9 cellular contexts compared by ENCODE assay signal in genomic region chr11:123145220-123145619, GRCh38. TPM values are rescaled to one million over a fixed set of nuclear protein-coding genes. Genes with fewer than 3 reads are reported as not detected.
DNase-seq lines count a peak whose midpoint lies in the region; ATAC-seq, FAIRE-seq and TF ChIP-seq lines count a peak whose summit lies in the region.
"Had no signal": no experiment of that assay in that cellular context is flagged by ENCODE, and none has a peak within 500 bp of the region (broad histone marks: within the 10 kb centered on the region; RNA-seq: fewer than 3 reads in every experiment).

No MANE protein-coding gene starts in this region.

- peaks cover 35% of the 10 kb centered on the region for H3F3A ChIP-seq in SK-N-SH (replicated peaks; ENCODE audit: insufficient read depth)

- peak in 1 of 2 experiments; percentile 29; a peak in 1 of 4 replicates for TF ChIP-seq EP300 in SK-N-SH (IDR thresholded peaks at IDR 0.05; ENCODE audit: borderline replicate concordance in 1 of 2, low read depth in 1 of 2, low read length in 1 of 2)

- POLR2A ChIA-PET in SK-N-SH (lab: Yijun Ruan, JAX): interaction anchor here (0.7 to 1.5 kb wide), 7 partner anchors 8 to 95 kb away, joined by 3 to 26 read pairs (median 7); partner anchors contain the start of genes CLMP and HSPA8

- H3K4me3 ChIP-seq in SK-N-SH (ENCODE audit: low read depth in 2 of 2, low read length in 1 of 2): peak overlapping the region; percentile 21 to 49; a peak in 3 of 4 replicates
- H3K4me3 ChIP-seq in heart right ventricle: no peak overlapping the region

- ATAC-seq in heart right ventricle (peak; percentile 50 to 96 (median 67)), HG02981 (IDR thresholded peaks at IDR 0.05; ENCODE audit: unreplicated experiment) (no peak)

- H2AFZ ChIP-seq in SK-N-SH (ENCODE audit: low read depth): 0 out of 2 replicates have a peak overlapping the region, but pooled peaks have one; percentile 69

- peak overlapping the region; percentile 90 for H3K4me2 ChIP-seq in SK-N-SH

- peak; percentile 9 for DNase-seq in NCI-H446 treated with DMSO at 0.1 percent for 48 hours (lab: John Stamatoyannopoulos, UW)
- DNase-seq in NCI-H446 (lab: John Stamatoyannopoulos, UW): no peak
- peak; percentile 66 for DNase-seq in SK-N-SH
- no peak for DNase-seq in heart right ventricle
- DNase-seq in urothelium cell line (ENCODE audit: low spot score): peak; percentile 89
- no peak for DNase-seq in stimulated activated CD4-positive, alpha-beta T cell treated with anti-CD3 and anti-CD28 coated beads, Interleukin-2, amount 100 ng/mL, for 48 hours
- no peak for DNase-seq in activated gamma-delta T cell treated with Interleukin-2 at 50 U/mL for 16 hours

- intact Hi-C loops in heart right ventricle (cut with DNase I): no loop called here

- CTCF ChIA-PET in SK-N-SH (lab: Yijun Ruan, JAX): interaction anchor here (1.2 to 3.4 kb wide), 6 partner anchors 11 to 102 kb away, joined by 3 to 15 read pairs (median 8); partner anchors contain the start of gene CLMP

- 5% methylated on average over 13 of the region's 13 CpGs for WGBS in SK-N-SH (ENCODE audit: low lambda C conversion rate)
- 40 to 49% methylated on average over 12 to 13 of the region's 13 CpGs for WGBS in heart right ventricle, 2 donors

- peak overlapping the region; percentile 87 to 95 for H3K27ac ChIP-seq in SK-N-SH (ENCODE audit: low read depth in 2 of 2, low read length in 1 of 2)
- no peak overlapping the region for H3K27ac ChIP-seq in heart right ventricle

- peak overlapping the region; percentile 75 for H3K9ac ChIP-seq in SK-N-SH

- peaks cover 9 to 17% of the 10 kb centered on the region in 2 experiments for H3K4me1 ChIP-seq in SK-N-SH (ENCODE audit: control insufficient read depth in 1 of 2, insufficient read depth in 2 of 2, low read depth in 1 of 2, low read length in 1 of 2)
- peaks cover 0 to 11% (median 6%) of the 10 kb centered on the region in 9 donors for H3K4me1 ChIP-seq in heart right ventricle

- no peaks in the 10 kb centered on the region for H4K20me1 ChIP-seq in SK-N-SH (ENCODE audit: insufficient read depth)

- H3K36me3 ChIP-seq in SK-N-SH (replicated peaks in 1 of 2; ENCODE audit: control insufficient read depth in 1 of 2, insufficient read depth in 2 of 2, low read length in 1 of 2) (peaks cover 0 to 24% of the 10 kb centered on the region in 2 experiments), heart right ventricle (no peaks in the 10 kb centered on the region)

- TF ChIP-seq RAD21 in SK-N-SH (IDR thresholded peaks at IDR 0.05; ENCODE audit: low read length): no peak

- no peaks in the 10 kb centered on the region for H3K9me3 ChIP-seq in SK-N-SH
- no peaks in the 10 kb centered on the region for H3K9me3 ChIP-seq in heart right ventricle

- no peaks in the 10 kb centered on the region for H3K27me3 ChIP-seq in SK-N-SH (ENCODE audit: insufficient read depth)
- peaks cover 0 to 31% (median 0%) of the 10 kb centered on the region in 7 donors for H3K27me3 ChIP-seq in heart right ventricle

- H3K79me2 ChIP-seq in SK-N-SH (ENCODE audit: insufficient read depth): peaks cover 85% of the 10 kb centered on the region

- no peak for TF ChIP-seq CTCF in SK-N-SH (IDR thresholded peaks at IDR 0.05)
- no peak for TF ChIP-seq CTCF in heart right ventricle (IDR thresholded peaks at IDR 0.05)

- H3K9me2 ChIP-seq in SK-N-SH: no peaks in the 10 kb centered on the region

- FAIRE-seq in urothelium cell line (lab: Jason Lieb, UNC): no peak

TF ChIP-seq in SK-N-SH, 30 proteins besides CTCF, POLR2A, EP300 and RAD21:
- peak; percentile 86 for TF ChIP-seq RXRA (IDR thresholded peaks at IDR 0.05; ENCODE audit: borderline replicate concordance, low read depth)
- no peak for TF ChIP-seq USF2 (IDR thresholded peaks at IDR 0.05; ENCODE audit: borderline replicate concordance, low read depth, low read length)
- TF ChIP-seq IRF3 (IDR thresholded peaks at IDR 0.05; ENCODE audit: low read depth, low read length): no peak
- TF ChIP-seq JUND (IDR thresholded peaks at IDR 0.05): peak; percentile 73
- TF ChIP-seq SIN3A (IDR thresholded peaks at IDR 0.05; ENCODE audit: borderline replicate concordance, low read depth, low read length): peak; percentile 40; the same call in 1 of the 2 replicates
- peak; percentile 81 for TF ChIP-seq FOSL2 (IDR thresholded peaks at IDR 0.05; ENCODE audit: borderline replicate concordance, low read depth)
- TF ChIP-seq PBX3 (IDR thresholded peaks at IDR 0.05): peak; percentile 24; the same call in 1 of the 2 replicates
- TF ChIP-seq TEAD4 (IDR thresholded peaks at IDR 0.05; ENCODE audit: borderline replicate concordance, insufficient read depth): 0 out of 2 replicates have a peak, but pooled peaks have one; percentile 26
- peak; percentile 17; the same call in 1 of the 2 replicates for TF ChIP-seq POLR2AphosphoS5 (IDR thresholded peaks at IDR 0.05; ENCODE audit: low read depth, low read length)
- TF ChIP-seq MEF2A (IDR thresholded peaks at IDR 0.05; ENCODE audit: borderline replicate concordance, low read depth): no peak; the same call in 1 of the 2 replicates
- TF ChIP-seq MAX (IDR thresholded peaks at IDR 0.05; ENCODE audit: low read depth): peak; percentile 16; the same call in 1 of the 2 replicates
- peak; percentile 87 for TF ChIP-seq NFIC (IDR thresholded peaks at IDR 0.05; ENCODE audit: borderline replicate concordance)
- TF ChIP-seq FOXM1 (IDR thresholded peaks at IDR 0.05; ENCODE audit: low read depth): no peak
- peak; percentile 63 for TF ChIP-seq TCF12 (IDR thresholded peaks at IDR 0.05)
- TF ChIP-seq TAF1 (IDR thresholded peaks at IDR 0.05; ENCODE audit: borderline replicate concordance, low read depth, low read length): no peak
- TF ChIP-seq USF1 (IDR thresholded peaks at IDR 0.05; ENCODE audit: borderline replicate concordance, low read depth): 0 out of 2 replicates have a peak, but pooled peaks have one; percentile 12
- TF ChIP-seq ELF1 (IDR thresholded peaks at IDR 0.05): no peak

RNA-seq across cellular contexts. Expression of gene CLMP, which starts 49.8 kb away (rescaled TPM):
- polyA plus RNA-seq in SK-N-SH (2012; rRNA removed) (61.9 and 85.1 TPM in 2 replicates), heart right ventricle (1 to 10 TPM; 4.1 to 8.8 TPM)
- 62.2 and 80.3 TPM in 2 replicates for polyA plus RNA-seq in SK-N-SH (2012; cell fraction: cytosol; rRNA removed)
- polyA plus RNA-seq in SK-N-SH (2012; cell fraction: nucleus; rRNA removed): 63.2 and 66.2 TPM in 2 replicates
- total RNA-seq in heart right ventricle: 10 to 100 TPM in 2 of 10 donors, 1 to 10 TPM in 8; 1.9 to 16.9 (median 5.2) TPM
- total RNA-seq: B cell had no signal

Comparison
In these comparisons a context has a peak if more than half of its experiments do, and no peak if none do; other contexts are left out.
1. DNase-seq: peak in NCI-H446 treated with DMSO at 0.1 percent for 48 hours (single experiment), SK-N-SH (single experiment) and urothelium cell line (single experiment); none in NCI-H446 (0 of 2), heart right ventricle (0 of 2), stimulated activated CD4-positive, alpha-beta T cell treated with anti-CD3 and anti-CD28 coated beads, Interleukin-2, amount 100 ng/mL, for 48 hours (0 of 2) and activated gamma-delta T cell treated with Interleukin-2 at 50 U/mL for 16 hours (single experiment).
2. H3K27ac ChIP-seq: peak in SK-N-SH (2 of 2); none in heart right ventricle (0 of 10).
3. H3K4me3 ChIP-seq: peak in SK-N-SH (2 of 2); none in heart right ventricle (0 of 10).